In genomic region chr18:32469190-32469611, GRCh38 we compare ENCODE assay signal across 1 cellular context.
TF ChIP-seq lines count a peak whose summit lies in the region.

No MANE protein-coding gene starts in this region.

TF ChIP-seq in WTC11, 78 proteins besides CTCF, POLR2A, EP300 and RAD21 (continued from another document):
- no peak for TF ChIP-seq ATF1 (CRISPR knock-in tag; IDR thresholded peaks at IDR 0.05)
- no peak for TF ChIP-seq HMGXB4 (CRISPR knock-in tag; IDR thresholded peaks at IDR 0.05)
